Comparison of ENCODE assay signal across 9 cellular contexts in the genomic region with DNA sequence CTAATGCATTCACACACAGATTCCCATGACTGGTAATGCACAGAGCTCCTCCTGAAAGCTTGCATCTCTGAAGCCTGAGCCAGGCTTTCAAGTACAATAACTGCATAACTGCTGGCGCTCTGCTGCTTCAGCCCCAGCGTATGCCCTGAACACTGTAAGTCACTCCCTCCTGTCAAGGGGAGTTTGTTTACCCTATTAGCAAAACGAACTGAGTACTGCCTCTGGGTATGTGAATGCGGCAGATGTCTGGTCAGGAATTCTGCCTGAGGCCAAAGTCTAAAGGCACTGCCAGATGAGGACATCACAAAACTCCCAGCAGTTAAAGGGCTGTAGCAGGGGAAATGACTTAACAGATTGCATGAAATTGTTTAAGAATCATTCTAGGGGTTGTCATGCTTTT.
DNase-seq lines count a peak whose midpoint lies in the region; ATAC-seq and TF ChIP-seq lines count a peak whose summit lies in the region.
"Had no signal": no experiment of that assay in that cellular context is flagged by ENCODE, and none has a peak within 500 bp of the region (broad histone marks: within the 10 kb centered on the region; RNA-seq: fewer than 3 reads in every experiment).

No MANE protein-coding gene starts in this region.

- H3K14ac ChIP-seq in neuronal stem cell (ENCODE audit: low read length), result no peak overlapping the region

- H2BK12ac ChIP-seq in neuronal stem cell (ENCODE audit: low read length), result no peak overlapping the region

- ATAC-seq in stimulated activated memory B cell treated with anti-CD40 and anti-IgM and Interleukin-4, amounts not matched to agents 10 μg/mL and 1 μg/mL and 100 μg/mL, for 72 hours, result no peak
- ATAC-seq: activated T-helper 17 cell treated with anti-CD3 and anti-CD28 coated beads, Interleukin-2, amount 50 U/mL, for 72 hours had no signal

- no peak overlapping the region for H2BK5ac ChIP-seq in neuronal stem cell (ENCODE audit: low read length)

- peaks cover 0 to 7% (median 2%) of the 10 kb centered on the region in 3 donors for H3K27me3 Mint-ChIP-seq in CD14-positive monocyte (ENCODE audit: low read depth in 3 of 3)
- H3K27me3 Mint-ChIP-seq in stimulated activated memory B cell treated with anti-CD40 and anti-IgM and Interleukin-4, amounts not matched to agents 10 μg/mL and 1 μg/mL and 100 μg/mL, for 72 hours, result peaks cover 11% of the 10 kb centered on the region

- no peak overlapping the region for H3K4me2 ChIP-seq in neuronal stem cell (ENCODE audit: insufficient read depth, low read length, poor library complexity, severe bottlenecking)

- no peak overlapping the region for H2BK120ac ChIP-seq in neuronal stem cell (ENCODE audit: low read depth, low read length)

- H3K9ac ChIP-seq in neuronal stem cell (ENCODE audit: low read depth, low read length, poor library complexity), result no peak overlapping the region

- no peak overlapping the region for H3K27ac ChIP-seq in neuronal stem cell (replicated peaks; ENCODE audit: low read length)

- H4K8ac ChIP-seq in neuronal stem cell (ENCODE audit: low read depth, low read length), result no peak overlapping the region

- no peak overlapping the region for H3K4me3 ChIP-seq in neuronal stem cell (ENCODE audit: low read length in 2 of 2)

- no peak overlapping the region for H3K4me3 Mint-ChIP-seq in CD14-positive monocyte
- no peak overlapping the region for H3K4me3 Mint-ChIP-seq in stimulated activated memory B cell treated with anti-CD40 and anti-IgM and Interleukin-4, amounts not matched to agents 10 μg/mL and 1 μg/mL and 100 μg/mL, for 72 hours
- H3K4me3 Mint-ChIP-seq: activated T-helper 17 cell treated with anti-CD3 and anti-CD28 coated beads, Interleukin-2, amount 50 U/mL, for 72 hours had no signal

- peaks cover 4% of the 10 kb centered on the region for H3K79me1 ChIP-seq in neuronal stem cell (ENCODE audit: low read depth, low read length)

- H3K23ac ChIP-seq in neuronal stem cell (ENCODE audit: low read depth, low read length, poor library complexity), result no peak overlapping the region

- H3K36me3 Mint-ChIP-seq in CD14-positive monocyte, result no peaks in the 10 kb centered on the region
- no peaks in the 10 kb centered on the region for H3K36me3 Mint-ChIP-seq in stimulated activated memory B cell treated with anti-CD40 and anti-IgM and Interleukin-4, amounts not matched to agents 10 μg/mL and 1 μg/mL and 100 μg/mL, for 72 hours

- CTCF ChIA-PET in GM10248 (lab: Yijun Ruan, JAX), result interaction anchor here (1.2 to 3.8 kb wide), 5 partner anchors 8 to 84 kb away, joined by 3 to 12 read pairs (median 6); no protein-coding TSS in a partner anchor

- no peak overlapping the region for H3K4ac ChIP-seq in neuronal stem cell (ENCODE audit: low read length)

- H3K18ac ChIP-seq in neuronal stem cell (ENCODE audit: low read length), result no peak overlapping the region

- no CpG with 5 or more reads among the region's 4 CpGs for WGBS in neuronal stem cell (ENCODE audit: extremely low coverage in 2 of 2, insufficient read length in 2 of 2, insufficient replicate concordance in 1 of 2), 2 donors

- no peak overlapping the region for H2AFZ ChIP-seq in neuronal stem cell (ENCODE audit: low read length)

- intact Hi-C loops in CD14-positive monocyte (cut with micrococcal nuclease), result no loop called here

- peaks cover 0 to 3% of the 10 kb centered on the region in 2 donors for H3K36me3 ChIP-seq in neuronal stem cell (replicated peaks in 1 of 2; ENCODE audit: control insufficient read depth in 2 of 2, insufficient read depth in 2 of 2, low read length in 2 of 2)

- H3K27ac Mint-ChIP-seq in CD14-positive monocyte, result no peak overlapping the region
- H3K27ac Mint-ChIP-seq in stimulated activated memory B cell treated with anti-CD40 and anti-IgM and Interleukin-4, amounts not matched to agents 10 μg/mL and 1 μg/mL and 100 μg/mL, for 72 hours, result no peak overlapping the region
- H3K27ac Mint-ChIP-seq: activated T-helper 17 cell treated with anti-CD3 and anti-CD28 coated beads, Interleukin-2, amount 50 U/mL, for 72 hours had no signal

- H3K27me3 ChIP-seq in neuronal stem cell (ENCODE audit: control insufficient read depth in 3 of 3, insufficient read depth in 3 of 3, low read depth in 1 of 3, low read length in 3 of 3), result no peaks in the 10 kb centered on the region

- DNase-seq in DMS 273 treated with DMSO at 0.1 percent for 48 hours (lab: John Stamatoyannopoulos, UW), result peak; percentile 94
- DNase-seq in NCI-H187 (lab: John Stamatoyannopoulos, UW), result peak; percentile 42 to 84
- peak; percentile 85 for DNase-seq in SW480 (ENCODE audit: low spot score)
- peak; percentile 83 for DNase-seq in kidney tubule cell (ENCODE audit: low spot score)
- DNase-seq in CD14-positive monocyte (ENCODE audit: low spot score), result no peak
- no peak for DNase-seq in neuronal stem cell (ENCODE audit: low spot score)
- DNase-seq in GM10248 (ENCODE audit: extremely low spot score), result no peak

- H2AK5ac ChIP-seq in neuronal stem cell (ENCODE audit: low read depth, low read length), result no peak overlapping the region

- no peak overlapping the region for H4K91ac ChIP-seq in neuronal stem cell (ENCODE audit: low read depth, low read length, poor library complexity)

- peaks cover 0 to 13% (median 5%) of the 10 kb centered on the region in 7 donors for H3K9me3 Mint-ChIP-seq in CD14-positive monocyte
- no peaks in the 10 kb centered on the region for H3K9me3 Mint-ChIP-seq in stimulated activated memory B cell treated with anti-CD40 and anti-IgM and Interleukin-4, amounts not matched to agents 10 μg/mL and 1 μg/mL and 100 μg/mL, for 72 hours
- H3K9me3 Mint-ChIP-seq: activated T-helper 17 cell treated with anti-CD3 and anti-CD28 coated beads, Interleukin-2, amount 50 U/mL, for 72 hours had no signal

- H2BK15ac ChIP-seq in neuronal stem cell (ENCODE audit: low read length), result no peak overlapping the region

- no peaks in the 10 kb centered on the region for H3K4me1 ChIP-seq in neuronal stem cell (ENCODE audit: control insufficient read depth in 2 of 2, insufficient read depth in 1 of 2, low read depth in 1 of 2, low read length in 2 of 2)

- H3K4me1 Mint-ChIP-seq in CD14-positive monocyte, result no peaks in the 10 kb centered on the region
- H3K4me1 Mint-ChIP-seq in stimulated activated memory B cell treated with anti-CD40 and anti-IgM and Interleukin-4, amounts not matched to agents 10 μg/mL and 1 μg/mL and 100 μg/mL, for 72 hours, result peaks cover 12% of the 10 kb centered on the region
- H3K4me1 Mint-ChIP-seq: activated T-helper 17 cell treated with anti-CD3 and anti-CD28 coated beads, Interleukin-2, amount 50 U/mL, for 72 hours had no signal

- POLR2A ChIA-PET in GM10248 (lab: Yijun Ruan, JAX), result no interaction called here

- TF ChIP-seq CTCF in CD14-positive monocyte (IDR thresholded peaks at IDR 0.05), result no peak
- TF ChIP-seq CTCF in GM10248 (IDR thresholded peaks at IDR 0.05; ENCODE audit: control extremely low read depth, extremely low read depth, low read depth, missing control alignments), result no peak

- peaks cover 5 to 8% of the 10 kb centered on the region in 2 donors for H3K9me3 ChIP-seq in neuronal stem cell (replicated peaks in 1 of 2; ENCODE audit: control insufficient read depth in 2 of 2, insufficient read depth in 1 of 2, low read depth in 1 of 2, low read length in 2 of 2)

Comparison
In these comparisons a context has a peak if more than half of its experiments do, and no peak if none do; other contexts are left out.
1. DNase-seq: peak in DMS 273 treated with DMSO at 0.1 percent for 48 hours (single experiment), NCI-H187 (2 of 2), SW480 (single experiment) and kidney tubule cell (single experiment); none in CD14-positive monocyte (single experiment), neuronal stem cell (single experiment) and GM10248 (single experiment).